Comparison of ENCODE assay signal across 8 cellular contexts in genomic region chr4:41214158-41215146, GRCh38. TPM values are rescaled to one million over a fixed set of nuclear protein-coding genes. Genes with fewer than 3 reads are reported as not detected.
DNase-seq lines count a peak whose midpoint lies in the region; ATAC-seq and TF ChIP-seq lines count a peak whose summit lies in the region.

TSS of gene APBB2 (minus strand) at chr4:41214542. CDS start at chr4:41033254, 181,288 bp downstream.

- peak; percentile 84 for DNase-seq in DMS 273 treated with DMSO at 0.1 percent for 48 hours (lab: John Stamatoyannopoulos, UW)
- DNase-seq in HK-2 (ENCODE audit: unreplicated experiment) = peak; percentile 99
- peak; percentile 95 for DNase-seq in NCI-H774 (lab: John Stamatoyannopoulos, UW)
- DNase-seq in activated T-cell treated with anti-CD3 and anti-CD28 coated beads, Interleukin-2, amount 50 U/mL, for 24 hours = peak; percentile 62
- peak; percentile 97 for DNase-seq in fibroblast of lung (ENCODE audit: low read depth in 2 of 2)
- peak; percentile 99 for DNase-seq in myocyte (ENCODE audit: low read depth)
- DNase-seq in substantia nigra (lab: John Stamatoyannopoulos, UW) = peak; percentile 55 to 96 (median 90)

- peak; percentile 45 for ATAC-seq in GM19468 (IDR thresholded peaks at IDR 0.05; ENCODE audit: extremely low read depth, unreplicated experiment)

- no peaks in the 10 kb centered on the region for H3K9me3 Mint-ChIP-seq in activated T-cell treated with anti-CD3 and anti-CD28 coated beads, Interleukin-2, amount 50 U/mL, for 24 hours

- no peaks in the 10 kb centered on the region for H3K36me3 Mint-ChIP-seq in activated T-cell treated with anti-CD3 and anti-CD28 coated beads, Interleukin-2, amount 50 U/mL, for 24 hours (ENCODE audit: low read depth)

- peak within 1 kb of the TSS; percentile 99 for H3K4me2 ChIP-seq in fibroblast of lung (ENCODE audit: extremely low read depth, insufficient read depth, low read length)

- peaks cover 82% of the 10 kb centered on the region for H3K27me3 Mint-ChIP-seq in activated T-cell treated with anti-CD3 and anti-CD28 coated beads, Interleukin-2, amount 50 U/mL, for 24 hours

- H3K4me1 ChIP-seq in fibroblast of lung (ENCODE audit: control insufficient read depth, extremely low read depth, insufficient read depth, low read length) = peaks cover 6% of the 10 kb centered on the region

- no peaks in the 10 kb centered on the region for H3K36me3 ChIP-seq in fibroblast of lung (ENCODE audit: control insufficient read depth, insufficient read depth, low read length)

- peak within 1 kb of the TSS; percentile 76 to 98 (median 86) for H3K4me3 ChIP-seq in fibroblast of lung (replicated peaks in 1 of 4; ENCODE audit: control extremely low read depth in 1 of 4, insufficient read depth in 1 of 4, low read depth in 3 of 4, low read length in 4 of 4)

- H4K20me1 ChIP-seq in fibroblast of lung (ENCODE audit: control insufficient read depth, extremely low read depth, insufficient read depth, low read length) = no peaks in the 10 kb centered on the region

- TF ChIP-seq CTCF in fibroblast of lung (conservative IDR thresholded peaks at IDR 0.05 in 1 of 2, IDR thresholded peaks at IDR 0.05 in 1 of 2; ENCODE audit: low read depth in 1 of 2, low read length in 2 of 2) = peak; percentile 48 to 59

- peaks cover 28% of the 10 kb centered on the region for H3K4me1 Mint-ChIP-seq in activated T-cell treated with anti-CD3 and anti-CD28 coated beads, Interleukin-2, amount 50 U/mL, for 24 hours (ENCODE audit: low read depth)

- peaks cover 36% of the 10 kb centered on the region for H3K79me2 ChIP-seq in fibroblast of lung (ENCODE audit: control insufficient read depth, insufficient read depth, low read length)

- H2AFZ ChIP-seq in fibroblast of lung (ENCODE audit: low read length) = peak within 1 kb of the TSS; percentile 79

- H3K9me3 ChIP-seq in fibroblast of lung (ENCODE audit: control insufficient read depth, insufficient read depth, low read depth, low read length) = no peaks in the 10 kb centered on the region

- peak within 1 kb of the TSS; percentile 76 for H3K4me3 Mint-ChIP-seq in activated T-cell treated with anti-CD3 and anti-CD28 coated beads, Interleukin-2, amount 50 U/mL, for 24 hours

- H3K27ac Mint-ChIP-seq in activated T-cell treated with anti-CD3 and anti-CD28 coated beads, Interleukin-2, amount 50 U/mL, for 24 hours = no peak within 1 kb of the TSS

- no peaks in the 10 kb centered on the region for H3K27me3 ChIP-seq in fibroblast of lung (ENCODE audit: control insufficient read depth, insufficient read depth, low read length)

- peak within 1 kb of the TSS; percentile 73 for H3K9ac ChIP-seq in fibroblast of lung (ENCODE audit: insufficient read depth, low read length)

- peak within 1 kb of the TSS; percentile 52 for H3K27ac ChIP-seq in fibroblast of lung (ENCODE audit: insufficient read depth, low read length)
- peak within 1 kb of the TSS; percentile 82 for H3K27ac ChIP-seq in substantia nigra (ENCODE audit: low read depth, low read length, poor library complexity, severe bottlenecking)

RNA-seq across cellular contexts. Expression of gene APBB2, which starts in this region (rescaled TPM):
- total RNA-seq in fibroblast of lung = 18.7 and 25.1 TPM in 2 replicates
- 29.8 and 39.8 TPM in 2 replicates for polyA plus RNA-seq in fibroblast of lung
- 17.2 and 18.2 TPM in 2 replicates for polyA plus RNA-seq in fibroblast of lung (2012)
- 46.6 and 52.9 TPM in 2 replicates for polyA minus RNA-seq in fibroblast of lung (ENCODE audit: low replicate concordance)
- 50.8 and 51.5 TPM in 2 replicates for total RNA-seq in myocyte
- polyA plus RNA-seq in myocyte (2012) = 83.0 TPM

Comparison
In these comparisons a context has a peak if more than half of its experiments do, and no peak if none do; other contexts are left out.
1. Peak in every context shown above with its lines: DNase-seq, ATAC-seq, H3K4me3 ChIP-seq and H3K27ac ChIP-seq.